Comparison of ENCODE assay signal across 18 cellular contexts in the genomic region with DNA sequence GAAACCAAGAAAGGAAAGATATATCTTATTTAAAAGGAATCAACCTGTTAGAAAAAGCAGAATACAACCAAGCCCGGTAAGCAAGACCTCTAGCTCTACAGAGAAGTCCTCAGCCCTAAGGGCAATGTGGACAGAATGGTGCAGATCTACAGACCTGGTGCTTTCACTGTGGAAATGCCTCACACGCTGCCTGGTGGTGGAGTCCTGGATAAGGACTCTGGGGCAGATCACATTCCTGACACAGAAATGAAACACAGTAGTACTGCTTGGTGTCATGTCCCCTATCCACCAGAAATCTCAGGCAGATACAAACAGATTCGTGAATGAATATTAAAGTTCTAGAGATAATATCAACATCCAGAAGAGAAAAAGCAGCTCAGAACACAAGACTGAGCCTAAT. TPM values are rescaled to one million over a fixed set of nuclear protein-coding genes. Genes with fewer than 3 reads are reported as not detected.
DNase-seq lines count a peak whose midpoint lies in the region; ATAC-seq, FAIRE-seq and TF ChIP-seq lines count a peak whose summit lies in the region.
"Had no signal": no experiment of that assay in that cellular context is flagged by ENCODE, and none has a peak within 500 bp of the region (broad histone marks: within the 10 kb centered on the region; RNA-seq: fewer than 3 reads in every experiment).

No MANE protein-coding gene starts in this region.

- H3K9me3 Mint-ChIP-seq in WTC11 = no peaks in the 10 kb centered on the region
- H3K9me3 Mint-ChIP-seq in activated naive CD8-positive, alpha-beta T cell treated with anti-CD3 and anti-CD28 coated beads for 36 hours = no peaks in the 10 kb centered on the region
- H3K9me3 Mint-ChIP-seq: dendritic cell treated with granulocyte-macrophage colony-stimulating factor and Interleukin-4, amounts not matched to agents 40 ng/mL and 50 ng/mL, for 4 days; H9; stimulated activated memory B cell treated with anti-CD40 and anti-IgM and Interleukin-4, amounts not matched to agents 10 μg/mL and 1 μg/mL and 100 μg/mL, for 72 hours; T-helper 1 cell treated with Interleukin-12 subunit alpha and Interleukin-12 subunit beta and Interleukin-4 antibody, amounts not matched to agents 30 μg/mL and 1 μg/mL, for 36 hours had no signal

- CTCF ChIA-PET in WTC11 (lab: Charles Lee) = interaction anchor here (1.8 kb wide), 2 partner anchors 66 to 123 kb away, joined by 5 to 16 read pairs; no protein-coding TSS in a partner anchor

- no peak overlapping the region for H3K27ac ChIP-seq in hepatocyte
- peak overlapping the region; percentile 28 to 99 (median 64) for H3K27ac ChIP-seq in sigmoid colon
- H3K27ac ChIP-seq: BLaER1 treated with 17β-estradiol and CSF1 and Interleukin-3, amounts not matched to agents 10 nM and 100 nM; gastrocnemius medialis had no signal

- no peak for TF ChIP-seq CTCF in WTC11 (IDR thresholded peaks at IDR 0.05)
- TF ChIP-seq CTCF in hepatocyte (IDR thresholded peaks at IDR 0.05; ENCODE audit: poor library complexity) = no peak
- TF ChIP-seq CTCF in sigmoid colon (IDR thresholded peaks at IDR 0.05) = no peak
- no peak for TF ChIP-seq CTCF in GM10266 (IDR thresholded peaks at IDR 0.05; ENCODE audit: control insufficient read depth, insufficient read depth, low read depth, missing control alignments)

- H3K27me3 ChIP-seq in hepatocyte (no peaks in the 10 kb centered on the region), sigmoid colon (no peaks in the 10 kb centered on the region)

- intact Hi-C loops in sigmoid colon (cut with DNase I) = loop anchor here (10.0 kb wide), 1 partner anchor 505 kb away; a partner anchor contains a TSS

- POLR2A ChIA-PET in WTC11 (lab: Charles Lee) = interaction anchor here (0.9 kb wide), 1 partner anchor 10 kb away, joined by 3 read pairs; no protein-coding TSS in a partner anchor

- no peaks in the 10 kb centered on the region for H3K9me2 ChIP-seq in hepatocyte (replicated peaks; ENCODE audit: insufficient read depth)

- H3K4me2 ChIP-seq in hepatocyte = peak overlapping the region; percentile 46
- H3K4me2 ChIP-seq: BLaER1 treated with 17β-estradiol and CSF1 and Interleukin-3, amounts not matched to agents 10 nM and 100 nM had no signal

- TF ChIP-seq POLR2A in sigmoid colon (IDR thresholded peaks at IDR 0.05) = no peak

- peak; percentile 43 for DNase-seq in GM03348 (ENCODE audit: low spot score)
- DNase-seq in WTC11 (ENCODE audit: low spot score) = no peak
- no peak for DNase-seq in hepatocyte (ENCODE audit: low spot score)
- no peak for DNase-seq in sigmoid colon
- no peak for DNase-seq in activated naive CD8-positive, alpha-beta T cell treated with anti-CD3 and anti-CD28 coated beads for 36 hours
- DNase-seq in GM10266 (ENCODE audit: extremely low spot score) = no peak
- DNase-seq in stimulated activated naive CD4-positive, alpha-beta T cell treated with Interleukin-2 at 50 U/mL for 16 hours (lab: John Stamatoyannopoulos, UW) = no peak
- no peak for DNase-seq in HTR-8/SVneo (ENCODE audit: insufficient read length, low spot score)
- DNase-seq: activated CD4-positive, alpha-beta T cell treated with anti-CD3 and anti-CD28 coated beads, Interleukin-2, amount 50 U/mL, for 48 hours; EL; gastrocnemius medialis; H9; NCI-H1436; stimulated activated CD4-positive, alpha-beta T cell treated with anti-CD3 and anti-CD28 coated beads, Interleukin-2, amount 100 ng/mL, for 24 hours had no signal

- peaks cover 100% of the 10 kb centered on the region for H3K79me2 ChIP-seq in hepatocyte

- H4K20me1 ChIP-seq in hepatocyte (ENCODE audit: insufficient read depth, poor library complexity, severe bottlenecking) = peaks cover 97% of the 10 kb centered on the region

- no peaks in the 10 kb centered on the region for H3K9me3 ChIP-seq in hepatocyte (ENCODE audit: low read depth)
- no peaks in the 10 kb centered on the region for H3K9me3 ChIP-seq in sigmoid colon
- H3K9me3 ChIP-seq: gastrocnemius medialis had no signal

- no peak for FAIRE-seq in HTR-8/SVneo (lab: Jason Lieb, UNC)

- H3K36me3 ChIP-seq in hepatocyte (replicated peaks; ENCODE audit: insufficient read depth, low read depth) (no peaks in the 10 kb centered on the region), sigmoid colon (no peaks in the 10 kb centered on the region)
- H3K36me3 ChIP-seq: gastrocnemius medialis had no signal

- TF ChIP-seq EP300 in sigmoid colon (IDR thresholded peaks at IDR 0.05) = no peak

- ATAC-seq in WTC11 = peak; percentile 33
- ATAC-seq: gastrocnemius medialis; stimulated activated memory B cell treated with anti-CD40 and anti-IgM and Interleukin-4, amounts not matched to agents 10 μg/mL and 1 μg/mL and 100 μg/mL, for 72 hours had no signal

- peaks cover 8% of the 10 kb centered on the region; the same call in 1 of the 2 replicates for H3K36me3 Mint-ChIP-seq in WTC11
- no peaks in the 10 kb centered on the region for H3K36me3 Mint-ChIP-seq in activated naive CD8-positive, alpha-beta T cell treated with anti-CD3 and anti-CD28 coated beads for 36 hours
- H3K36me3 Mint-ChIP-seq: stimulated activated memory B cell treated with anti-CD40 and anti-IgM and Interleukin-4, amounts not matched to agents 10 μg/mL and 1 μg/mL and 100 μg/mL, for 72 hours had no signal

- H3K4me3 ChIP-seq in hepatocyte (no peak overlapping the region), sigmoid colon (peak overlapping the region in 1 of 4 donors; percentile 4)
- H3K4me3 ChIP-seq: BLaER1 treated with 17β-estradiol and CSF1 and Interleukin-3, amounts not matched to agents 10 nM and 100 nM; gastrocnemius medialis had no signal

- peaks cover 43% of the 10 kb centered on the region for H3K4me1 ChIP-seq in hepatocyte (ENCODE audit: insufficient read depth)
- peaks cover 0 to 99% (median 84%) of the 10 kb centered on the region in 4 donors for H3K4me1 ChIP-seq in sigmoid colon

- H3K27me3 Mint-ChIP-seq in WTC11 (ENCODE audit: low read depth) = no peaks in the 10 kb centered on the region
- H3K27me3 Mint-ChIP-seq in activated naive CD8-positive, alpha-beta T cell treated with anti-CD3 and anti-CD28 coated beads for 36 hours = peaks cover 7% of the 10 kb centered on the region

- 62% methylated on average over 3 of the region's 3 CpGs for WGBS in hepatocyte (ENCODE audit: low lambda C conversion rate, missing lambda C conversion rate)
- WGBS in sigmoid colon, 2 donors = 33 to 73% methylated on average over 3 of the region's 3 CpGs

- no peak overlapping the region for H2AFZ ChIP-seq in hepatocyte

- H3K4me1 Mint-ChIP-seq in WTC11 = peaks cover 76% of the 10 kb centered on the region
- peaks cover 22% of the 10 kb centered on the region for H3K4me1 Mint-ChIP-seq in activated naive CD8-positive, alpha-beta T cell treated with anti-CD3 and anti-CD28 coated beads for 36 hours

- H3K4me3 Mint-ChIP-seq in WTC11 = no peak overlapping the region
- no peak overlapping the region for H3K4me3 Mint-ChIP-seq in activated naive CD8-positive, alpha-beta T cell treated with anti-CD3 and anti-CD28 coated beads for 36 hours
- H3K4me3 Mint-ChIP-seq: dendritic cell treated with granulocyte-macrophage colony-stimulating factor and Interleukin-4, amounts not matched to agents 40 ng/mL and 50 ng/mL, for 4 days; stimulated activated memory B cell treated with anti-CD40 and anti-IgM and Interleukin-4, amounts not matched to agents 10 μg/mL and 1 μg/mL and 100 μg/mL, for 72 hours; T-helper 1 cell treated with Interleukin-12 subunit alpha and Interleukin-12 subunit beta and Interleukin-4 antibody, amounts not matched to agents 30 μg/mL and 1 μg/mL, for 36 hours had no signal

- H3K27ac Mint-ChIP-seq in WTC11 = peak overlapping the region; percentile 16
- no peak overlapping the region for H3K27ac Mint-ChIP-seq in activated naive CD8-positive, alpha-beta T cell treated with anti-CD3 and anti-CD28 coated beads for 36 hours
- H3K27ac Mint-ChIP-seq: dendritic cell treated with granulocyte-macrophage colony-stimulating factor and Interleukin-4, amounts not matched to agents 40 ng/mL and 50 ng/mL, for 4 days; stimulated activated memory B cell treated with anti-CD40 and anti-IgM and Interleukin-4, amounts not matched to agents 10 μg/mL and 1 μg/mL and 100 μg/mL, for 72 hours; T-helper 1 cell treated with Interleukin-12 subunit alpha and Interleukin-12 subunit beta and Interleukin-4 antibody, amounts not matched to agents 30 μg/mL and 1 μg/mL, for 36 hours had no signal

TF ChIP-seq in WTC11, 78 proteins besides CTCF, POLR2A, EP300 and RAD21 (continues in another document):
- no peak for TF ChIP-seq ZNF263 (CRISPR knock-in tag; IDR thresholded peaks at IDR 0.05; ENCODE audit: low read depth)
- TF ChIP-seq PRRX2 (CRISPR knock-in tag; IDR thresholded peaks at IDR 0.05) = no peak
- TF ChIP-seq HMGA2 (CRISPR knock-in tag; IDR thresholded peaks at IDR 0.05) = no peak
- no peak for TF ChIP-seq RELA (CRISPR knock-in tag; IDR thresholded peaks at IDR 0.05; ENCODE audit: borderline replicate concordance)
- no peak for TF ChIP-seq ETV6 (CRISPR knock-in tag; IDR thresholded peaks at IDR 0.05)
- no peak for TF ChIP-seq FOXP1 (CRISPR knock-in tag; IDR thresholded peaks at IDR 0.05; ENCODE audit: borderline replicate concordance)
- TF ChIP-seq IRF2 (CRISPR knock-in tag; IDR thresholded peaks at IDR 0.05; ENCODE audit: borderline replicate concordance, low read depth) = no peak
- TF ChIP-seq TEAD4 (CRISPR knock-in tag; IDR thresholded peaks at IDR 0.05) = no peak
- TF ChIP-seq JAZF1 (CRISPR knock-in tag; IDR thresholded peaks at IDR 0.05) = no peak
- no peak for TF ChIP-seq ELF4 (CRISPR knock-in tag; IDR thresholded peaks at IDR 0.05; ENCODE audit: low read depth)
- no peak for TF ChIP-seq SOX15 (CRISPR knock-in tag; IDR thresholded peaks at IDR 0.05)
- no peak for TF ChIP-seq TEAD1 (CRISPR knock-in tag; IDR thresholded peaks at IDR 0.05)
- TF ChIP-seq, protein P1, sequence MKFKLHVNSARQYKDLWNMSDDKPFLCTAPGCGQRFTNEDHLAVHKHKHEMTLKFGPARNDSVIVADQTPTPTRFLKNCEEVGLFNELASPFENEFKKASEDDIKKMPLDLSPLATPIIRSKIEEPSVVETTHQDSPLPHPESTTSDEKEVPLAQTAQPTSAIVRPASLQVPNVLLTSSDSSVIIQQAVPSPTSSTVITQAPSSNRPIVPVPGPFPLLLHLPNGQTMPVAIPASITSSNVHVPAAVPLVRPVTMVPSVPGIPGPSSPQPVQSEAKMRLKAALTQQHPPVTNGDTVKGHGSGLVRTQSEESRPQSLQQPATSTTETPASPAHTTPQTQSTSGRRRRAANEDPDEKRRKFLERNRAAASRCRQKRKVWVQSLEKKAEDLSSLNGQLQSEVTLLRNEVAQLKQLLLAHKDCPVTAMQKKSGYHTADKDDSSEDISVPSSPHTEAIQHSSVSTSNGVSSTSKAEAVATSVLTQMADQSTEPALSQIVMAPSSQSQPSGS (CRISPR knock-in tag; IDR thresholded peaks at IDR 0.05; ENCODE audit: borderline replicate concordance, low read depth) = no peak

RNA-seq across cellular contexts. Expression of a gene that starts 6.8 kb away (rescaled TPM):
- total RNA-seq in WTC11 (2021) = 183 to 187 TPM (median 185 TPM) in 3 replicates
- total RNA-seq in hepatocyte = 255 and 256 TPM in 2 replicates
- polyA plus RNA-seq in hepatocyte = 416 and 420 TPM in 2 replicates
- total RNA-seq in sigmoid colon = 100 to 1,000 TPM; 157 to 247 (median 170) TPM
- polyA plus RNA-seq in sigmoid colon = 10 to 100 TPM; 58.3 to 96.4 (median 80.2) TPM
- total RNA-seq in activated naive CD8-positive, alpha-beta T cell treated with anti-CD3 and anti-CD28 coated beads for 36 hours = 10 to 100 TPM; 12.9 to 15.2 TPM

Comparison
In these comparisons a context has a peak if more than half of its experiments do, and no peak if none do; other contexts are left out.
1. RNA of a gene that starts 6.8 kb away (total RNA-seq): 255 to 256 TPM in hepatocyte, 183 to 187 TPM in WTC11 and 157 to 247 TPM in sigmoid colon; 12.9 to 15.2 TPM in activated naive CD8-positive, alpha-beta T cell treated with anti-CD3 and anti-CD28 coated beads for 36 hours; every median in the first group is over 4 times any median in the second.